In genomic region chr5:58871648-58872242, GRCh38 we compare ENCODE assay signal across 8 cellular contexts.
DNase-seq lines count a peak whose midpoint lies in the region; ATAC-seq and TF ChIP-seq lines count a peak whose summit lies in the region.

No MANE protein-coding gene starts in this region.

- ATAC-seq in HG02970 (IDR thresholded peaks at IDR 0.05; ENCODE audit: low FRiP score, unreplicated experiment), result peak; percentile 56
- peak in 2 of 4 donors; percentile 63 to 78 for ATAC-seq in psoas muscle
- no peak for ATAC-seq in HG02852 (IDR thresholded peaks at IDR 0.05; ENCODE audit: unreplicated experiment)

- no peak for TF ChIP-seq POLR2A in erythroblast (IDR thresholded peaks at IDR 0.05; ENCODE audit: low read length)

- no peaks in the 10 kb centered on the region for H3K27me3 ChIP-seq in psoas muscle (ENCODE audit: insufficient read depth in 3 of 3, low read length in 2 of 3)

- 51 to 54% (median 54%) methylated on average over 3 of the region's 3 CpGs for WGBS in psoas muscle, 3 donors

- H3K4me3 ChIP-seq in psoas muscle, result no peak overlapping the region

- no peak overlapping the region for H3K27ac ChIP-seq in psoas muscle

- no peaks in the 10 kb centered on the region for H3K36me3 ChIP-seq in psoas muscle (ENCODE audit: insufficient read depth in 1 of 2, low read depth in 1 of 2)

- H3K4me1 ChIP-seq in psoas muscle, result no peaks in the 10 kb centered on the region

- intact Hi-C loops in psoas muscle (cut with DNase I), result loop anchor here (10.0 kb wide), 1 partner anchor 933 kb away; no protein-coding TSS in a partner anchor

- TF ChIP-seq CTCF in AG09319 (IDR thresholded peaks at IDR 0.05; ENCODE audit: low read depth, low read length) (peak; percentile 67), psoas muscle (IDR thresholded peaks at IDR 0.05) (peak; percentile 60)

- H3K9me3 ChIP-seq in psoas muscle, result no peaks in the 10 kb centered on the region

- DNase-seq in AG09319 (ENCODE audit: extremely low read depth, low read depth), result no peak
- DNase-seq in GM04504 (ENCODE audit: low read depth), result peak; percentile 14
- DNase-seq in SK-N-DZ (ENCODE audit: low spot score), result peak; percentile 54
- peak; percentile 7 to 48 for DNase-seq in erythroblast (lab: John Stamatoyannopoulos, UW)
- no peak for DNase-seq in psoas muscle
- DNase-seq in DMS79 treated with DMSO at 0.1 percent for 48 hours (lab: John Stamatoyannopoulos, UW), result no peak

Comparison
In these comparisons a context has a peak if more than half of its experiments do, and no peak if none do; other contexts are left out.
1. DNase-seq: peak in GM04504 (single experiment), SK-N-DZ (single experiment) and erythroblast (2 of 2); none in AG09319 (single experiment), psoas muscle (0 of 2) and DMS79 treated with DMSO at 0.1 percent for 48 hours (single experiment).